ENCODE assay signal across 1 cellular context in the genomic region with DNA sequence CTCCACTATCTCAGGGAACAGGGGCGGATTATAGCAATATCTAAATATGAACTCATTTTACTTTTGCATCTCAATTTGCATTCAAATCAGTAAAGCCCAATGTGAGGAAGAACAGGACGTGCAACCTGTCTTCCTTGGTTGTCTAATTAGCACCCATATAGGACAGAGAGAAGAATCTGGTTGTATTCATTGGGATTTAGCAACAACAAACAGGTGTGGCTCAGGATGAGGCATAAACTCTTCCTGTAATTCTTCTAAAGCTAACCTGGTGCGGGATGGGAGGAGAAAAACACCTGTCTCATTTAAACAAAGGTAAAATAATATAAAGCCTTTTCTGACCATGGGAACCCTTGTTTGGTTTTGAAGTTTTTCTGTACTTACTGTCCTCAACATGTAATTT.
TF ChIP-seq lines count a peak whose summit lies in the region.

No MANE protein-coding gene starts in this region.

TF ChIP-seq in H1, 55 proteins besides CTCF, POLR2A, EP300 and RAD21 (continued from another document):
- TF ChIP-seq SAP30 (IDR thresholded peaks at IDR 0.05; ENCODE audit: insufficient read depth, insufficient replicate concordance, low read length) (no peak), JUN (IDR thresholded peaks at IDR 0.05; ENCODE audit: low read depth, low read length) (no peak), CEBPB (IDR thresholded peaks at IDR 0.05; ENCODE audit: low read depth, low read length) (no peak), EGR1 (IDR thresholded peaks at IDR 0.05; ENCODE audit: borderline replicate concordance, low read depth, low read length) (no peak), POLR2AphosphoS5 (IDR thresholded peaks at IDR 0.05; ENCODE audit: low read depth, low read length) (no peak), ASH2L (IDR thresholded peaks at IDR 0.05; ENCODE audit: low read length) (no peak), RNF2 (IDR thresholded peaks at IDR 0.05; ENCODE audit: borderline replicate concordance, low read depth, low read length, missing control alignments, poor library complexity, severe bottlenecking) (no peak)
